ENCODE assay signal across 22 cellular contexts in the genomic region with DNA sequence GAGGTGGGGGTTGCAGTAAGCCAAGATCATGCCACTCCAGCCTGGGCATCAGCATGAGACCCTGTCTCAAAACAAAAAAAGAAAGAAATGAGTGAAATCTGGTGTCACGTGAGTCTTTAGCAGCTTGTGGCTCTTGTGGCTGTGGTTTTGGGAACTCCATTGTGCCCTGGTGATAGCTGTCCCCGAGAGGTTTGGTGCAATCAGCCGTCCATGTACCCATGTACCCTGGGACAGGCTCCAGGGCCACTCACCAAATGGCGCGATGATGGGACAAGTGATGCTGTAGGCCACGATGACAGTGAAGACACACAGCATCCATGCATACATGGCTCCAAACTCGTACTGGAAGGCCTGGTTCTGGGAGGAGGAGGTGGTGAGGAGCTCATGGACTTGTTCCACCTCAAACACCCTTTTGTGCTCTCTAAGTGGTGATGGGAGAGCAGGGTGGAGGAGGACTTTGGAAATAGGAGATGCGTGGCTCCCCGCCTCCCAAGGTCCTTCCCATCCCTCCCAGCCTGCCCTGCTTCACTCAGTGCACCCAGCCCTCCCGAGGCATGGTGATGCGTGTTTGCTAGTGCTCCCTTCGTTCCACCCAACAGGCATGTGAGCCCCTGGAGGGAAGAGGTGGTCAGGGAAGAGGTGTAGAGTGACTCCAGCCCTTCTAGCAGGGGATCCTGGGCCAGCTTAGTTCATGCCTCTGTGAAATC. TPM values are rescaled to one million over a fixed set of nuclear protein-coding genes. Genes with fewer than 3 reads are reported as not detected.
DNase-seq lines count a peak whose midpoint lies in the region; ATAC-seq, FAIRE-seq and TF ChIP-seq lines count a peak whose summit lies in the region.
"Had no signal": no experiment of that assay in that cellular context is flagged by ENCODE, and none has a peak within 500 bp of the region (broad histone marks: within the 10 kb centered on the region; RNA-seq: fewer than 3 reads in every experiment).

No MANE protein-coding gene starts in this region.

- no peaks in the 10 kb centered on the region for H3K9me3 ChIP-seq in kidney (ENCODE audit: control insufficient read depth in 1 of 2, low read length in 2 of 2)
- H3K9me3 ChIP-seq: gastroesophageal sphincter, testis had no signal

- H3K36me3 Mint-ChIP-seq in natural killer cell (peaks cover 11% of the 10 kb centered on the region), immature natural killer cell (peaks cover 14 to 57% (median 26%) of the 10 kb centered on the region in 3 donors)
- peaks cover 11% of the 10 kb centered on the region for H3K36me3 Mint-ChIP-seq in natural killer cell treated with Interleukin-12 subunit alpha and Interleukin-12 subunit beta and Interleukin-15 and Interleukin-18, amount 100 ng/mL, for 72 hours

- no peak for DNase-seq in natural killer cell
- DNase-seq in natural killer cell treated with Interleukin-12 subunit alpha and Interleukin-12 subunit beta and Interleukin-15 and Interleukin-18, amount 100 ng/mL, for 72 hours (ENCODE audit: low spot score) = no peak
- DNase-seq in RWPE1 (ENCODE audit: low spot score) = no peak
- DNase-seq in immature natural killer cell = no peak
- DNase-seq in OCI-M1 (lab: John Stamatoyannopoulos, UW) = no peak
- DNase-seq in kidney = no peak
- DNase-seq: activated CD8-positive, alpha-beta memory T cell treated with anti-CD3 and anti-CD28 coated beads for 24 hours; effector CD4-positive, alpha-beta T cell; NCI-H1105 treated with DMSO at 0.1 percent for 48 hours; NCI-H2107; NCI-H510A treated with DMSO at 0.1 percent for 48 hours; SHP77 treated with DMSO at 0.1 percent for 48 hours; stimulated activated CD4-positive, alpha-beta T cell treated with anti-CD3 and anti-CD28 coated beads, Interleukin-4, amount 100 ng/mL, for 1 hour; T-helper 1 cell; testis had no signal

- intact Hi-C loops in natural killer cell (cut with micrococcal nuclease) = loop anchor here (5.0 kb wide), 1 partner anchor 75 kb away; a partner anchor contains a TSS
- intact Hi-C loops in kidney (cut with DNase I) = no loop called here

- H3K27ac Mint-ChIP-seq in natural killer cell (peak overlapping the region; percentile 75 to 87), immature natural killer cell (peak overlapping the region in 5 of 6 donors; percentile 58 to 93 (median 84))
- peak overlapping the region in 1 of 2 donors; percentile 31 for H3K27ac Mint-ChIP-seq in natural killer cell treated with Interleukin-12 subunit alpha and Interleukin-12 subunit beta and Interleukin-15 and Interleukin-18, amount 100 ng/mL, for 72 hours
- H3K27ac Mint-ChIP-seq: mesothelial cell of epicardium had no signal

- H3K4me3 Mint-ChIP-seq in natural killer cell (no peak overlapping the region), immature natural killer cell (peak overlapping the region in 4 of 5 donors; percentile 45 to 76 (median 48))
- no peak overlapping the region for H3K4me3 Mint-ChIP-seq in natural killer cell treated with Interleukin-12 subunit alpha and Interleukin-12 subunit beta and Interleukin-15 and Interleukin-18, amount 100 ng/mL, for 72 hours
- H3K4me3 Mint-ChIP-seq: mesothelial cell of epicardium had no signal

- H3K4me1 ChIP-seq in kidney (ENCODE audit: control insufficient read depth in 1 of 2, insufficient read depth in 1 of 2, low read depth in 1 of 2, low read length in 2 of 2) = peaks cover 0 to 4% of the 10 kb centered on the region in 2 donors

- POLR2A ChIA-PET in RWPE1 (lab: Yijun Ruan, JAX; ENCODE audit: low non-redundant PET) = no interaction called here

- H3K9me3 Mint-ChIP-seq in natural killer cell (no peaks in the 10 kb centered on the region), immature natural killer cell (no peaks in the 10 kb centered on the region)
- H3K9me3 Mint-ChIP-seq in natural killer cell treated with Interleukin-12 subunit alpha and Interleukin-12 subunit beta and Interleukin-15 and Interleukin-18, amount 100 ng/mL, for 72 hours = no peaks in the 10 kb centered on the region
- H3K9me3 Mint-ChIP-seq: mesothelial cell of epicardium had no signal

- no peak overlapping the region for H3K9ac ChIP-seq in kidney (ENCODE audit: low read length in 2 of 2)

- no peak for FAIRE-seq in kidney (lab: Jason Lieb, UNC)

- H3K36me3 ChIP-seq in kidney (ENCODE audit: control insufficient read depth in 1 of 2, insufficient read depth in 2 of 2, low read length in 2 of 2) = peaks cover 21 to 47% of the 10 kb centered on the region in 2 donors

- peak overlapping the region; percentile 2; the same call in 1 of the 2 replicates for H3K27ac ChIP-seq in RWPE1
- H3K27ac ChIP-seq in kidney (ENCODE audit: low read depth in 2 of 2, low read length in 2 of 2) = no peak overlapping the region
- H3K27ac ChIP-seq: gastroesophageal sphincter, testis, VCaP had no signal

- ATAC-seq in natural killer cell (no peak), HG03139 (IDR thresholded peaks at IDR 0.05; ENCODE audit: unreplicated experiment) (no peak)
- no peak for ATAC-seq in natural killer cell treated with Interleukin-12 subunit alpha and Interleukin-12 subunit beta and Interleukin-15 and Interleukin-18, amount 100 ng/mL, for 72 hours
- ATAC-seq: esophagus mucosa, gastroesophageal sphincter had no signal

- no peak overlapping the region for H3K4me3 ChIP-seq in kidney (ENCODE audit: low read length in 2 of 2)
- H3K4me3 ChIP-seq: gastroesophageal sphincter, smooth muscle cell, testis had no signal

- TF ChIP-seq CTCF in natural killer cell (IDR thresholded peaks at IDR 0.05) (no peak), RWPE1 (conservative IDR thresholded peaks at IDR 0.05; ENCODE audit: low read depth) (no peak), kidney (IDR thresholded peaks at IDR 0.05; ENCODE audit: borderline replicate concordance, extremely low read depth, insufficient read depth) (no peak)

- CTCF ChIA-PET in RWPE1 (lab: Yijun Ruan, JAX) = interaction anchor here (0.6 to 0.9 kb wide), 2 partner anchors 24 to 378 kb away, joined by 3 read pairs; no protein-coding TSS in a partner anchor

- H3K4me1 Mint-ChIP-seq in natural killer cell (peaks cover 45 to 65% of the 10 kb centered on the region in 2 donors), immature natural killer cell (peaks cover 65 to 69% of the 10 kb centered on the region in 2 donors)
- peaks cover 43 to 46% of the 10 kb centered on the region in 2 donors for H3K4me1 Mint-ChIP-seq in natural killer cell treated with Interleukin-12 subunit alpha and Interleukin-12 subunit beta and Interleukin-15 and Interleukin-18, amount 100 ng/mL, for 72 hours (ENCODE audit: low read depth in 2 of 2)

- H3K27me3 Mint-ChIP-seq in natural killer cell (ENCODE audit: low read depth in 2 of 2) = no peaks in the 10 kb centered on the region
- H3K27me3 Mint-ChIP-seq in natural killer cell treated with Interleukin-12 subunit alpha and Interleukin-12 subunit beta and Interleukin-15 and Interleukin-18, amount 100 ng/mL, for 72 hours = no peaks in the 10 kb centered on the region
- H3K27me3 Mint-ChIP-seq in immature natural killer cell (ENCODE audit: low read depth in 3 of 3) = peaks cover 4 to 8% (median 7%) of the 10 kb centered on the region in 3 donors

RNA-seq across cellular contexts. Expression of a gene that starts 29.6 kb away (rescaled TPM):
- 100 to 1,000 TPM; 101 to 166 (median 113) TPM for total RNA-seq in natural killer cell
- total RNA-seq in natural killer cell treated with Interleukin-12 subunit alpha and Interleukin-12 subunit beta and Interleukin-15 and Interleukin-18, amount 100 ng/mL, for 72 hours = 10 to 100 TPM; 42.7 to 53.6 TPM
- 10 to 100 TPM; 10.1 to 27.4 (median 11.1) TPM for polyA plus RNA-seq in immature natural killer cell
- 159 TPM for total RNA-seq in kidney
- polyA plus RNA-seq in kidney (ENCODE audit: insufficient read depth, low read depth, low replicate concordance) = 25.5 TPM

RNA-seq across cellular contexts. Expression of a gene that starts 36.4 kb away (rescaled TPM):
- total RNA-seq in natural killer cell (not detected), kidney (8.6 TPM)
- not detected for total RNA-seq in natural killer cell treated with Interleukin-12 subunit alpha and Interleukin-12 subunit beta and Interleukin-15 and Interleukin-18, amount 100 ng/mL, for 72 hours
- polyA plus RNA-seq in immature natural killer cell (not detected), kidney (ENCODE audit: insufficient read depth, low read depth, low replicate concordance) (0.41 TPM)
- total RNA-seq: esophagus mucosa, pulmonary artery endothelial cell, smooth muscle cell had no signal
- polyA plus RNA-seq: smooth muscle cell had no signal

RNA-seq across cellular contexts. Expression of a gene that starts 42.6 kb away (rescaled TPM):
- total RNA-seq in natural killer cell (1 to 10 TPM; 1.1 to 2.3 (median 1.5) TPM), kidney (78.6 TPM)
- 1 to 10 TPM; 1.6 to 2.4 TPM for total RNA-seq in natural killer cell treated with Interleukin-12 subunit alpha and Interleukin-12 subunit beta and Interleukin-15 and Interleukin-18, amount 100 ng/mL, for 72 hours
- polyA plus RNA-seq in immature natural killer cell (1 to 10 TPM in 2 of 3 donors, under 1 TPM in 1; 0.86 to 2.4 (median 1.5) TPM), kidney (ENCODE audit: insufficient read depth, low read depth, low replicate concordance) (178 TPM)

Comparison
In these comparisons a context has a peak if more than half of its experiments do, and no peak if none do; other contexts are left out.
1. H3K4me3 Mint-ChIP-seq: peak in immature natural killer cell (4 of 5); none in natural killer cell (single experiment) and natural killer cell treated with Interleukin-12 subunit alpha and Interleukin-12 subunit beta and Interleukin-15 and Interleukin-18, amount 100 ng/mL, for 72 hours (single experiment).
2. RNA of a gene that starts 42.6 kb away (total RNA-seq): 78.6 TPM in kidney (single experiment); 1.6 to 2.4 TPM in natural killer cell treated with Interleukin-12 subunit alpha and Interleukin-12 subunit beta and Interleukin-15 and Interleukin-18, amount 100 ng/mL, for 72 hours and 1.1 to 2.3 TPM in natural killer cell; every median in the first group is over 10 times any median in the second.